ENCODE assay signal across 19 cellular contexts in the genomic region with DNA sequence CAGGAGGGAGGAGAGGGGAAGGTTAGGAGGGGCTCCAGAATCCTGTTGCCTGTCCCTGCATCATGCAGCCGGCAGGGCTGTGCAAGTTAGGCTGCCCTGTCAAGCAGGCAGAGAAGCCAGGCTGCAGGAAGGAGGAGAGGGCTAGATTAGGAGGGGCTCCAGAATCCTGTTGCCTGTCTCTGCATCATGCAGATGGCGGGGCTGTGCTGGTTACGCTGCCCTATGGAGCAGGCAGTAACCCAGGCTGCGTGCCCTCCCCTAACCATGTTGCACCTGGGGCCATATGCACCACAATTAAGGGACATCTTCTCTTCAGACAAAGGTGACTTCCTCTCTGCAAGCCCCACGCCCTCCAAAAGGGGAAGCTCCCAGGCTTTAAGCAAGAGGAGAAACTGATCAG.
DNase-seq lines count a peak whose midpoint lies in the region; ATAC-seq and TF ChIP-seq lines count a peak whose summit lies in the region.
"Had no signal": no experiment of that assay in that cellular context is flagged by ENCODE, and none has a peak within 500 bp of the region (broad histone marks: within the 10 kb centered on the region; RNA-seq: fewer than 3 reads in every experiment).

No MANE protein-coding gene starts in this region.

- peak; percentile 49 for DNase-seq in Right ventricle myocardium inferior (ENCODE audit: missing footprints)
- no peak for DNase-seq in cardiac septum (ENCODE audit: low spot score)
- DNase-seq in NCI-H146 treated with DMSO at 0.1 percent for 48 hours (lab: John Stamatoyannopoulos, UW; ENCODE audit: unreplicated experiment): peak; percentile 23
- DNase-seq in neural progenitor cell (ENCODE audit: low spot score): no peak
- no peak for DNase-seq in iPS-NIHi7 (ENCODE audit: extremely low spot score)
- DNase-seq in HuH-7 (ENCODE audit: low spot score): no peak
- DNase-seq in epidermal melanocyte (ENCODE audit: insufficient read length, low spot score): no peak
- DNase-seq: BE2C; CD4-positive, CD25-positive, alpha-beta regulatory T cell; DMS79; GOT3; Kasumi-1; NCI-H1105; NCI-H1694; SHP77 treated with DMSO at 0.1 percent for 48 hours had no signal

- H3K4me1 Mint-ChIP-seq in neural progenitor cell: no peaks in the 10 kb centered on the region
- H3K4me1 Mint-ChIP-seq: CD4-positive, CD25-positive, alpha-beta regulatory T cell had no signal

- TF ChIP-seq CTCF in HEK293 (tag by site-specific recombination; IDR thresholded peaks at IDR 0.05) (no peak), neural progenitor cell (IDR thresholded peaks at IDR 0.05) (no peak)

- no peaks in the 10 kb centered on the region for H3K27me3 Mint-ChIP-seq in neural progenitor cell (ENCODE audit: insufficient read depth, low read depth)
- H3K27me3 Mint-ChIP-seq: IgD-negative memory B cell had no signal

- H3K79me2 ChIP-seq in neural progenitor cell (ENCODE audit: low read depth): no peaks in the 10 kb centered on the region

- no peak overlapping the region for H3K27ac Mint-ChIP-seq in neural progenitor cell
- H3K27ac Mint-ChIP-seq: CD4-positive, CD25-positive, alpha-beta regulatory T cell; IgD-negative memory B cell had no signal

- H3K4me1 ChIP-seq in HEK293 (ENCODE audit: control insufficient read depth, insufficient read depth, low read length): no peaks in the 10 kb centered on the region
- no peaks in the 10 kb centered on the region for H3K4me1 ChIP-seq in neural progenitor cell
- H3K4me1 ChIP-seq: BE2C had no signal

- H3F3A ChIP-seq in neural progenitor cell (ENCODE audit: low read depth): no peaks in the 10 kb centered on the region

- no peak overlapping the region for H3K4me3 Mint-ChIP-seq in neural progenitor cell
- H3K4me3 Mint-ChIP-seq: CD4-positive, CD25-positive, alpha-beta regulatory T cell had no signal

- no peaks in the 10 kb centered on the region for H3K36me3 Mint-ChIP-seq in neural progenitor cell
- H3K36me3 Mint-ChIP-seq: CD4-positive, CD25-positive, alpha-beta regulatory T cell had no signal

- peaks cover 3% of the 10 kb centered on the region for H3K9me3 Mint-ChIP-seq in neural progenitor cell

- ATAC-seq in Right ventricle myocardium inferior: no peak
- ATAC-seq: GM12878, SK-N-SH treated with all-trans-retinoic acid at 6 μM for 48 hours had no signal

- no peaks in the 10 kb centered on the region for H3K36me3 ChIP-seq in HEK293 (ENCODE audit: control insufficient read depth in 2 of 2, insufficient read depth in 1 of 2, low read length in 2 of 2)
- no peaks in the 10 kb centered on the region for H3K36me3 ChIP-seq in neural progenitor cell
- H3K36me3 ChIP-seq: BE2C had no signal

- H3K4me3 ChIP-seq in HEK293 (ENCODE audit: low read depth, low read length) (no peak overlapping the region), neural progenitor cell (no peak overlapping the region)
- H3K4me3 ChIP-seq: GM12878 had no signal

- no peaks in the 10 kb centered on the region for H4K20me1 ChIP-seq in neural progenitor cell (ENCODE audit: low read depth)

- POLR2A ChIA-PET in HEK293 (lab: Yijun Ruan, JAX): no interaction called here

- intact Hi-C loops in Right ventricle myocardium inferior (cut with DNase I): no loop called here
- intact Hi-C loops in cardiac septum (cut with DNase I): no loop called here

- H3K9me3 ChIP-seq in HEK293 (ENCODE audit: control insufficient read depth, insufficient read depth, low read depth, low read length): no peaks in the 10 kb centered on the region
- H3K9me3 ChIP-seq in neural progenitor cell (ENCODE audit: low read depth): no peaks in the 10 kb centered on the region
- H3K9me3 ChIP-seq: BE2C had no signal

- H3K27ac ChIP-seq in HEK293 (ENCODE audit: extremely low read depth, low read depth, low read length) (no peak overlapping the region), neural progenitor cell (no peak overlapping the region)

- peak overlapping the region; percentile 46 for H2AFZ ChIP-seq in neural progenitor cell (replicated peaks)

- H3K4me2 ChIP-seq in neural progenitor cell: no peak overlapping the region

- H3K9ac ChIP-seq in neural progenitor cell: no peak overlapping the region

- CTCF ChIA-PET in HEK293 (lab: Yijun Ruan, JAX): interaction anchor here (0.7 to 1.4 kb wide), 3 partner anchors 11 to 231 kb away, joined by 3 read pairs; no protein-coding TSS in a partner anchor

- H3K27me3 ChIP-seq in neural progenitor cell: no peaks in the 10 kb centered on the region
- H3K27me3 ChIP-seq: BE2C had no signal

TF ChIP-seq in HEK293, 187 proteins besides CTCF, POLR2A, EP300 and RAD21:
- TF ChIP-seq, protein P1, sequence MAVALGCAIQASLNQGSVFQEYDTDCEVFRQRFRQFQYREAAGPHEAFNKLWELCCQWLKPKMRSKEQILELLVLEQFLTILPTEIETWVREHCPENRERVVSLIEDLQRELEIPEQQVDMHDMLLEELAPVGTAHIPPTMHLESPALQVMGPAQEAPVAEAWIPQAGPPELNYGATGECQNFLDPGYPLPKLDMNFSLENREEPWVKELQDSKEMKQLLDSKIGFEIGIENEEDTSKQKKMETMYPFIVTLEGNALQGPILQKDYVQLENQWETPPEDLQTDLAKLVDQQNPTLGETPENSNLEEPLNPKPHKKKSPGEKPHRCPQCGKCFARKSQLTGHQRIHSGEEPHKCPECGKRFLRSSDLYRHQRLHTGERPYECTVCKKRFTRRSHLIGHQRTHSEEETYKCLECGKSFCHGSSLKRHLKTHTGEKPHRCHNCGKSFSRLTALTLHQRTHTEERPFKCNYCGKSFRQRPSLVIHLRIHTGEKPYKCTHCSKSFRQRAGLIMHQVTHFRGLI (tag by site-specific recombination; IDR thresholded peaks at IDR 0.05): peak; percentile 63; the same call in 1 of the 2 replicates
- no peak for TF ChIP-seq ZNF510 (tag by site-specific recombination; IDR thresholded peaks at IDR 0.05; ENCODE audit: insufficient replicate concordance)
- no peak for TF ChIP-seq ZNF23 (tag by site-specific recombination; IDR thresholded peaks at IDR 0.05; ENCODE audit: borderline replicate concordance)
- no peak for TF ChIP-seq ZBTB17 (tag by site-specific recombination; IDR thresholded peaks at IDR 0.05)

Comparison
In these comparisons a context has a peak if more than half of its experiments do, and no peak if none do; other contexts are left out.
1. DNase-seq: peak in Right ventricle myocardium inferior (single experiment) and NCI-H146 treated with DMSO at 0.1 percent for 48 hours (single experiment); none in cardiac septum (single experiment), neural progenitor cell (single experiment), iPS-NIHi7 (single experiment), HuH-7 (single experiment) and epidermal melanocyte (single experiment).